Comparison of ENCODE assay signal across 9 cellular contexts in genomic region chr19:38693380-38694223, GRCh38. TPM values are rescaled to one million over a fixed set of nuclear protein-coding genes. Genes with fewer than 3 reads are reported as not detected.
A peak's percentile ranks its signal among the peaks of the same experiment; 100 is the strongest.
DNase-seq lines count a peak whose midpoint lies in the region; ATAC-seq and TF ChIP-seq lines count a peak whose summit lies in the region.
"Had no signal": no experiment of that assay in that cellular context is flagged by ENCODE, and none has a peak within 500 bp of the region (broad histone marks: within the 10 kb centered on the region; RNA-seq: fewer than 3 reads in every experiment).

No MANE protein-coding gene starts in this region.

- H3K4me3 Mint-ChIP-seq in activated naive CD4-positive, alpha-beta T cell treated with anti-CD3 and anti-CD28 coated beads, Interleukin-2, amount 10 ng/mL, durations not matched to agents 7 days and 5 days: peak overlapping the region; percentile 29

- peak overlapping the region in 3 of 5 donors; percentile 11 to 56 (median 16) for H3K9ac ChIP-seq in subcutaneous abdominal adipose tissue (ENCODE audit: low read length in 5 of 5)

- peak; percentile 47 for DNase-seq in activated naive CD4-positive, alpha-beta T cell treated with anti-CD3 and anti-CD28 coated beads, Interleukin-2, amount 10 ng/mL, durations not matched to agents 7 days and 5 days
- DNase-seq in activated naive CD4-positive, alpha-beta T cell treated with anti-CD3 and anti-CD28 coated beads, Interleukin-2, amount 50 U/mL, for 16 hours: no peak
- DNase-seq in RPMI7951 (ENCODE audit: low read depth) (peak; percentile 99), cardiac fibroblast (ENCODE audit: low read depth in 2 of 2) (peak; percentile 71 to 91), left colon (no peak), mucosa of gallbladder (ENCODE audit: low spot score) (no peak), GOT3 (lab: John Stamatoyannopoulos, UW) (no peak)

- peak overlapping the region; percentile 83 for H3K27ac Mint-ChIP-seq in activated naive CD4-positive, alpha-beta T cell treated with anti-CD3 and anti-CD28 coated beads, Interleukin-2, amount 10 ng/mL, durations not matched to agents 7 days and 5 days

- peaks cover 0 to 22% (median 9%) of the 10 kb centered on the region in 5 donors for H3K36me3 ChIP-seq in subcutaneous abdominal adipose tissue (ENCODE audit: control insufficient read depth in 5 of 5, insufficient read depth in 5 of 5, low read length in 5 of 5)

- no peak for TF ChIP-seq CTCF in cardiac fibroblast (IDR thresholded peaks at IDR 0.05; ENCODE audit: low read depth, low read length)

- no peaks in the 10 kb centered on the region for H3K27me3 Mint-ChIP-seq in activated naive CD4-positive, alpha-beta T cell treated with anti-CD3 and anti-CD28 coated beads, Interleukin-2, amount 10 ng/mL, durations not matched to agents 7 days and 5 days

- no peaks in the 10 kb centered on the region for H3K9me3 ChIP-seq in subcutaneous abdominal adipose tissue (ENCODE audit: control insufficient read depth in 5 of 5, low read length in 5 of 5)

- peaks cover 41% of the 10 kb centered on the region for H3K36me3 Mint-ChIP-seq in activated naive CD4-positive, alpha-beta T cell treated with anti-CD3 and anti-CD28 coated beads, Interleukin-2, amount 10 ng/mL, durations not matched to agents 7 days and 5 days

- no peaks in the 10 kb centered on the region for H3K9me3 Mint-ChIP-seq in activated naive CD4-positive, alpha-beta T cell treated with anti-CD3 and anti-CD28 coated beads, Interleukin-2, amount 10 ng/mL, durations not matched to agents 7 days and 5 days

- intact Hi-C loops in left colon (cut with DNase I, micrococcal nuclease): no loop called here

- H3K4me1 Mint-ChIP-seq in activated naive CD4-positive, alpha-beta T cell treated with anti-CD3 and anti-CD28 coated beads, Interleukin-2, amount 10 ng/mL, durations not matched to agents 7 days and 5 days: peaks cover 76% of the 10 kb centered on the region

- no peak overlapping the region for H3K4me3 ChIP-seq in cardiac fibroblast (replicated peaks in 1 of 2; ENCODE audit: low read depth in 2 of 2, low read length in 2 of 2)
- no peak overlapping the region for H3K4me3 ChIP-seq in subcutaneous abdominal adipose tissue (ENCODE audit: low read depth in 1 of 5, low read length in 5 of 5)

- H3K27ac ChIP-seq in subcutaneous abdominal adipose tissue (ENCODE audit: low read depth, low read length): peak overlapping the region; percentile 77

- CTCF ChIA-PET in activated naive CD4-positive, alpha-beta T cell treated with anti-CD3 and anti-CD28 coated beads, Interleukin-2, amount 10 ng/mL, durations not matched to agents 7 days and 5 days (lab: Charles Lee): no interaction called here

- peaks cover 25 to 79% (median 75%) of the 10 kb centered on the region in 5 donors for H3K4me1 ChIP-seq in subcutaneous abdominal adipose tissue (ENCODE audit: control insufficient read depth in 5 of 5, insufficient read depth in 5 of 5, low read length in 5 of 5)

- no peaks in the 10 kb centered on the region for H3K27me3 ChIP-seq in subcutaneous abdominal adipose tissue (ENCODE audit: control insufficient read depth in 5 of 5, insufficient read depth in 4 of 5, low read length in 5 of 5)

- peak; percentile 16 for ATAC-seq in left colon

RNA-seq across cellular contexts. Expression of gene ACTN4, which starts 46.2 kb away (rescaled TPM):
- 306 and 358 TPM in 2 replicates for total RNA-seq in RPMI7951 (2014; rRNA removed; shearing (Covaris generic))
- total RNA-seq in left colon (1,000 to 10,000 TPM in 1 of 2 donors, 100 to 1,000 TPM in 1; 971 to 1,150 TPM), mucosa of gallbladder (628 TPM)

RNA-seq across cellular contexts. Expression of gene CAPN12, which starts 50.7 kb away (rescaled TPM):
- total RNA-seq in RPMI7951 (2014; rRNA removed; shearing (Covaris generic)): not detected in 2 replicates
- total RNA-seq in left colon (10 to 100 TPM; 10.1 to 10.2 TPM), mucosa of gallbladder (206 TPM)
- total RNA-seq: dermis microvascular lymphatic vessel endothelial cell had no signal

Comparison
In these comparisons a context has a peak if more than half of its experiments do, and no peak if none do; other contexts are left out.
1. DNase-seq: peak in activated naive CD4-positive, alpha-beta T cell treated with anti-CD3 and anti-CD28 coated beads, Interleukin-2, amount 10 ng/mL, durations not matched to agents 7 days and 5 days (single experiment), RPMI7951 (single experiment) and cardiac fibroblast (2 of 2); none in activated naive CD4-positive, alpha-beta T cell treated with anti-CD3 and anti-CD28 coated beads, Interleukin-2, amount 50 U/mL, for 16 hours (single experiment), left colon (0 of 2), mucosa of gallbladder (single experiment) and GOT3 (single experiment).
2. RNA of gene CAPN12, which starts 50.7 kb away (total RNA-seq): 206 TPM in mucosa of gallbladder (single experiment); 10.1 to 10.2 TPM in left colon and not detected in RPMI7951; every median in the first group is over 10 times any median in the second.